9 cellular contexts compared by ENCODE assay signal in the genomic region with DNA sequence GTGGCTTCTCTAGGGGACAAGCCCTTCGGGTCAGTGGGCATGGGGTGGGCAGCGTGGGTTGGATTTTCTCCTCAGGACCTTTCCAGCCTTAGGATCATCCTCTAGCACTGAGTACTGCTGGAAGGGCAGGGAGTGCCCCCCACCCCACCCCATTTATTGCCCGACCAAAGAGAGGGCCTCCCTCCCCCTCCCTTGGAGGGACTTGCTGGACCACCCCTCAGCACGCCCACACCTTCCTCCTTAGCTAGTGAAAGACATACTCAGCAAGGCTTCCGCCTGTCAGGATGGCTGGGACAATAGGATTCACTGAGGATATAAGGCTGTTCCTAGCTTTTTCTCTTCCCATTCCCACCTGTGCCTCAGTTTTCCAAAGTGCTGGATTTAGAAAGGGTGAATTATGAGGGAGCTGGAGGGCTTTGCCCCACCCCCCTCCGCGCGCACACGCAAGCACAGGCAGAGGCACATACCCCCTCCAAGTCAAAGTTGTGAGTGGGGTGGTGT. TPM values are rescaled to one million over a fixed set of nuclear protein-coding genes. Genes with fewer than 3 reads are reported as not detected.
DNase-seq lines count a peak whose midpoint lies in the region; ATAC-seq, FAIRE-seq and TF ChIP-seq lines count a peak whose summit lies in the region.
"Had no signal": no experiment of that assay in that cellular context is flagged by ENCODE, and none has a peak within 500 bp of the region (broad histone marks: within the 10 kb centered on the region; RNA-seq: fewer than 3 reads in every experiment).

No MANE protein-coding gene starts in this region.

- H3K79me2 ChIP-seq in astrocyte (ENCODE audit: insufficient read depth, low read length) = no peaks in the 10 kb centered on the region

- H3K4me3 Mint-ChIP-seq in activated T-cell treated with anti-CD3 and anti-CD28 coated beads, Interleukin-2, amount 50 U/mL, for 72 hours = peak overlapping the region; percentile 89 to 95
- peak overlapping the region; percentile 79 for H3K4me3 Mint-ChIP-seq in astrocyte (ENCODE audit: unreplicated experiment)

- intact Hi-C loops in lower lobe of right lung (cut with DNase I) (no loop called here), transverse colon (cut with DNase I; ENCODE audit: low total_unique reads) (no loop called here)

- peaks cover 36% of the 10 kb centered on the region for H3K4me1 ChIP-seq in astrocyte (ENCODE audit: insufficient read depth, low read length)
- peaks cover 79% of the 10 kb centered on the region for H3K4me1 ChIP-seq in lower lobe of right lung
- peaks cover 42 to 93% (median 72%) of the 10 kb centered on the region in 4 donors for H3K4me1 ChIP-seq in transverse colon

- no peak for DNase-seq in activated T-cell treated with anti-CD3 and anti-CD28 coated beads, Interleukin-2, amount 50 U/mL, for 72 hours
- DNase-seq in activated T-cell treated with anti-CD3 and anti-CD28 coated beads, Interleukin-2, amount 50 U/mL, for 1 hour = no peak
- DNase-seq in astrocyte (ENCODE audit: low read depth) = no peak
- DNase-seq in lower lobe of right lung = no peak
- DNase-seq in transverse colon = no peak
- no peak for DNase-seq in urothelium cell line (ENCODE audit: low spot score)
- no peak for DNase-seq in ecto neural progenitor cell (ENCODE audit: low spot score)

- H3K27me3 ChIP-seq in astrocyte (ENCODE audit: insufficient read depth, low read length) = no peaks in the 10 kb centered on the region
- H3K27me3 ChIP-seq in lower lobe of right lung (ENCODE audit: low read depth) = no peaks in the 10 kb centered on the region
- H3K27me3 ChIP-seq in transverse colon = peaks cover 4% of the 10 kb centered on the region

- TF ChIP-seq POLR2A in transverse colon (IDR thresholded peaks at IDR 0.05) = no peak

- no peak overlapping the region for H3K9ac ChIP-seq in astrocyte (ENCODE audit: low read length)

- H3K4me1 Mint-ChIP-seq in activated T-cell treated with anti-CD3 and anti-CD28 coated beads, Interleukin-2, amount 50 U/mL, for 72 hours (ENCODE audit: low read depth) = peaks cover 53% of the 10 kb centered on the region
- H3K4me1 Mint-ChIP-seq in astrocyte (ENCODE audit: low read depth, unreplicated experiment) = peaks cover 21% of the 10 kb centered on the region

- no peaks in the 10 kb centered on the region for H3K27me3 Mint-ChIP-seq in activated T-cell treated with anti-CD3 and anti-CD28 coated beads, Interleukin-2, amount 50 U/mL, for 72 hours (ENCODE audit: low read depth)
- H3K27me3 Mint-ChIP-seq in astrocyte (ENCODE audit: low read depth, unreplicated experiment) = peaks cover 4% of the 10 kb centered on the region

- in situ Hi-C loops in transverse colon (cut with MboI; ENCODE audit: low pct_ligation_motif_present in 1 of 4, low pct_unique_long_range_greater_than_20kb in 1 of 4, low sequenced_read_pairs in 3 of 4) = no loop called here

- FAIRE-seq in astrocyte (lab: Jason Lieb, UNC) (no peak), urothelium cell line (lab: Jason Lieb, UNC) (no peak)
- FAIRE-seq: TTC549 had no signal

- no peaks in the 10 kb centered on the region for H3K9me3 ChIP-seq in astrocyte (ENCODE audit: insufficient read depth, low read depth, low read length)
- H3K9me3 ChIP-seq in lower lobe of right lung = no peaks in the 10 kb centered on the region
- no peaks in the 10 kb centered on the region for H3K9me3 ChIP-seq in transverse colon

- H3K36me3 ChIP-seq in astrocyte (ENCODE audit: insufficient read depth, low read length) (no peaks in the 10 kb centered on the region), lower lobe of right lung (no peaks in the 10 kb centered on the region), transverse colon (no peaks in the 10 kb centered on the region)

- H3K27ac ChIP-seq in astrocyte (ENCODE audit: low read depth, low read length) = no peak overlapping the region
- H3K27ac ChIP-seq in lower lobe of right lung = peak overlapping the region; percentile 80
- H3K27ac ChIP-seq in transverse colon = peak overlapping the region; percentile 85 to 94 (median 86)

- 40% methylated on average over 9 of the region's 9 CpGs; no CpG with 5 or more reads in 1 of the 2 donors for WGBS in transverse colon (ENCODE audit: low coverage in 1 of 2), 2 donors

- H4K20me1 ChIP-seq in astrocyte (ENCODE audit: insufficient read depth, low read length) = peaks cover 16% of the 10 kb centered on the region

- no peaks in the 10 kb centered on the region for H3K9me3 Mint-ChIP-seq in activated T-cell treated with anti-CD3 and anti-CD28 coated beads, Interleukin-2, amount 50 U/mL, for 72 hours
- no peaks in the 10 kb centered on the region for H3K9me3 Mint-ChIP-seq in astrocyte (ENCODE audit: unreplicated experiment)

- no peak overlapping the region for H3K27ac Mint-ChIP-seq in activated T-cell treated with anti-CD3 and anti-CD28 coated beads, Interleukin-2, amount 50 U/mL, for 72 hours
- no peak overlapping the region for H3K27ac Mint-ChIP-seq in astrocyte (ENCODE audit: unreplicated experiment)

- H3K36me3 Mint-ChIP-seq in activated T-cell treated with anti-CD3 and anti-CD28 coated beads, Interleukin-2, amount 50 U/mL, for 72 hours (ENCODE audit: insufficient read depth in 2 of 2) = peaks cover 0 to 1% of the 10 kb centered on the region in 2 donors
- no peaks in the 10 kb centered on the region for H3K36me3 Mint-ChIP-seq in astrocyte (ENCODE audit: low read depth, unreplicated experiment)

- H2AFZ ChIP-seq in astrocyte (ENCODE audit: low read depth, low read length) = peak overlapping the region; percentile 71

- no peak for TF ChIP-seq CTCF in astrocyte (IDR thresholded peaks at IDR 0.05; ENCODE audit: insufficient read depth, low read depth, low read length)
- no peak for TF ChIP-seq CTCF in lower lobe of right lung (IDR thresholded peaks at IDR 0.05)
- no peak for TF ChIP-seq CTCF in transverse colon (IDR thresholded peaks at IDR 0.05)

- TF ChIP-seq EP300 in transverse colon (IDR thresholded peaks at IDR 0.05; ENCODE audit: low read depth) = no peak

- H3K4me3 ChIP-seq in astrocyte (ENCODE audit: insufficient read depth, low read depth, low read length) (no peak overlapping the region), lower lobe of right lung (peak overlapping the region; percentile 80), transverse colon (peak overlapping the region; percentile 19 to 79 (median 56))

- no peak for ATAC-seq in activated T-cell treated with anti-CD3 and anti-CD28 coated beads, Interleukin-2, amount 50 U/mL, for 72 hours (replicated peaks in 1 of 2)
- ATAC-seq in lower lobe of right lung = no peak
- ATAC-seq in GM19455 (IDR thresholded peaks at IDR 0.05; ENCODE audit: unreplicated experiment) = no peak

- peak overlapping the region; percentile 82 for H3K4me2 ChIP-seq in astrocyte (ENCODE audit: low read length)

RNA-seq across cellular contexts. Expression of gene SLC29A1, which starts 0.9 kb away (rescaled TPM):
- total RNA-seq in activated T-cell treated with anti-CD3 and anti-CD28 coated beads, Interleukin-2, amount 50 U/mL, for 72 hours = 10 to 100 TPM; 21.7 to 28.0 TPM
- total RNA-seq in astrocyte (14.8 and 15.3 TPM in 2 replicates), lower lobe of right lung (36.2 TPM), transverse colon (10 to 100 TPM; 25.1 to 45.2 (median 35.6) TPM)

RNA-seq across cellular contexts. Expression of gene MYMX, which starts 5.8 kb away (rescaled TPM):
- not detected for total RNA-seq in activated T-cell treated with anti-CD3 and anti-CD28 coated beads, Interleukin-2, amount 50 U/mL, for 72 hours
- total RNA-seq in astrocyte = not detected in 2 replicates
- not detected for total RNA-seq in lower lobe of right lung
- under 1 TPM in 1 of 4 donors, not detected in 3; 0.95 TPM for total RNA-seq in transverse colon

RNA-seq across cellular contexts. Expression of gene HSP90AB1, which starts 24.4 kb away (rescaled TPM):
- total RNA-seq in activated T-cell treated with anti-CD3 and anti-CD28 coated beads, Interleukin-2, amount 50 U/mL, for 72 hours = 1,000 to 10,000 TPM in 1 of 2 donors, 100 to 1,000 TPM in 1; 915 to 1,109 TPM
- 859 and 914 TPM in 2 replicates for total RNA-seq in astrocyte
- total RNA-seq in lower lobe of right lung = 680 TPM
- total RNA-seq in transverse colon = 100 to 1,000 TPM; 105 to 371 (median 242) TPM

RNA-seq across cellular contexts. Expression of gene SLC35B2, which starts 34.8 kb away (rescaled TPM):
- 10 to 100 TPM; 13.9 to 16.9 TPM for total RNA-seq in activated T-cell treated with anti-CD3 and anti-CD28 coated beads, Interleukin-2, amount 50 U/mL, for 72 hours
- 61.8 and 66.6 TPM in 2 replicates for total RNA-seq in astrocyte
- 23.8 TPM for total RNA-seq in lower lobe of right lung
- total RNA-seq in transverse colon = 10 to 100 TPM in 3 of 4 donors, 1 to 10 TPM in 1; 9.0 to 36.4 (median 22.5) TPM

RNA-seq across cellular contexts. Expression of gene NFKBIE, which starts 42.8 kb away (rescaled TPM):
- total RNA-seq in activated T-cell treated with anti-CD3 and anti-CD28 coated beads, Interleukin-2, amount 50 U/mL, for 72 hours = 10 to 100 TPM; 18.1 to 19.8 TPM
- total RNA-seq in astrocyte (10.1 and 11.0 TPM in 2 replicates), lower lobe of right lung (10.4 TPM), transverse colon (10 to 100 TPM in 3 of 4 donors, 1 to 10 TPM in 1; 2.6 to 67.3 (median 19.0) TPM)
